26 cellular contexts compared by ENCODE assay signal in genomic region chr9:78150983-78151356, GRCh38.
DNase-seq lines count a peak whose midpoint lies in the region; ATAC-seq and TF ChIP-seq lines count a peak whose summit lies in the region.
"Had no signal": no experiment of that assay in that cellular context is flagged by ENCODE, and none has a peak within 500 bp of the region (broad histone marks: within the 10 kb centered on the region; RNA-seq: fewer than 3 reads in every experiment).

No MANE protein-coding gene starts in this region.

- H3K4me1 Mint-ChIP-seq in immature natural killer cell (peaks cover 21 to 25% of the 10 kb centered on the region in 2 donors), natural killer cell (peaks cover 19 to 20% of the 10 kb centered on the region in 2 donors), T-cell (no peaks in the 10 kb centered on the region)
- H3K4me1 Mint-ChIP-seq: CD14-positive monocyte; CD4-positive, alpha-beta memory T cell had no signal

- H3K23ac ChIP-seq in neuronal stem cell (ENCODE audit: low read depth, low read length, poor library complexity): no peak overlapping the region

- WGBS in neuronal stem cell (ENCODE audit: extremely low coverage in 2 of 2, insufficient read length in 2 of 2, insufficient replicate concordance in 1 of 2), 2 donors: no CpG with 5 or more reads among the region's 20 CpGs

- H3K4me3 Mint-ChIP-seq in immature natural killer cell: peak overlapping the region; percentile 50 to 79 (median 77)
- H3K4me3 Mint-ChIP-seq in natural killer cell: peak overlapping the region; percentile 68
- H3K4me3 Mint-ChIP-seq in T-cell: no peak overlapping the region
- H3K4me3 Mint-ChIP-seq: CD14-positive monocyte; CD4-positive, alpha-beta memory T cell; CD4-positive, CD25-positive, alpha-beta regulatory T cell had no signal

- H3K27ac Mint-ChIP-seq in immature natural killer cell (peak overlapping the region in 4 of 6 donors; percentile 35 to 70 (median 50)), natural killer cell (no peak overlapping the region), T-cell (no peak overlapping the region)
- H3K27ac Mint-ChIP-seq: CD14-positive monocyte; CD4-positive, alpha-beta memory T cell; CD4-positive, CD25-positive, alpha-beta regulatory T cell; CD8-positive, alpha-beta memory T cell had no signal

- TF ChIP-seq CTCF in natural killer cell (IDR thresholded peaks at IDR 0.05): no peak

- H3K36me3 Mint-ChIP-seq in immature natural killer cell: no peaks in the 10 kb centered on the region
- H3K36me3 Mint-ChIP-seq in natural killer cell: no peaks in the 10 kb centered on the region
- H3K36me3 Mint-ChIP-seq in T-cell: no peaks in the 10 kb centered on the region
- H3K36me3 Mint-ChIP-seq: CD14-positive monocyte had no signal

- H3K27me3 ChIP-seq in H7 (ENCODE audit: control insufficient read depth, insufficient read depth, low read length) (no peaks in the 10 kb centered on the region), neuronal stem cell (ENCODE audit: control insufficient read depth in 3 of 3, insufficient read depth in 3 of 3, low read depth in 1 of 3, low read length in 3 of 3) (no peaks in the 10 kb centered on the region)
- H3K27me3 ChIP-seq: BE2C, BLaER1 had no signal

- H2BK15ac ChIP-seq in neuronal stem cell (ENCODE audit: low read length): peak overlapping the region; percentile 90

- no peak overlapping the region for H4K8ac ChIP-seq in neuronal stem cell (ENCODE audit: low read depth, low read length)

- peak; percentile 6 for DNase-seq in H7
- DNase-seq in immature natural killer cell: no peak
- no peak for DNase-seq in natural killer cell
- no peak for DNase-seq in neuronal stem cell (ENCODE audit: low spot score)
- DNase-seq in SHP77 treated with DMSO at 0.1 percent for 48 hours (lab: John Stamatoyannopoulos, UW): no peak
- no peak for DNase-seq in T-cell
- no peak for DNase-seq in NAMALWA (ENCODE audit: low spot score)
- DNase-seq in UCSD-AML1 (lab: John Stamatoyannopoulos, UW; ENCODE audit: unreplicated experiment): no peak
- DNase-seq: 8988T; ACHN; BE2C; C1 segment of cervical spinal cord; CD4-positive, alpha-beta memory T cell; CD4-positive, CD25-positive, alpha-beta regulatory T cell; CD8-positive, alpha-beta memory T cell; COR-L47; DMS 273 treated with DMSO at 0.1 percent for 48 hours; DMS153; DMS53; DMS79; DND-41; EL; GDM1 had no signal

- H3K14ac ChIP-seq in neuronal stem cell (ENCODE audit: low read length): no peak overlapping the region

- POLR2A ChIA-PET in T-cell (lab: Charles Lee): no interaction called here

- peaks cover 0 to 2% of the 10 kb centered on the region in 2 donors for H3K9me3 ChIP-seq in neuronal stem cell (replicated peaks in 1 of 2; ENCODE audit: control insufficient read depth in 2 of 2, insufficient read depth in 1 of 2, low read depth in 1 of 2, low read length in 2 of 2)
- H3K9me3 ChIP-seq: BE2C had no signal

- no peak overlapping the region for H4K91ac ChIP-seq in neuronal stem cell (ENCODE audit: low read depth, low read length, poor library complexity)

- no peak overlapping the region for H3K4ac ChIP-seq in neuronal stem cell (ENCODE audit: low read length)

- H3K36me3 ChIP-seq in H7 (replicated peaks; ENCODE audit: control insufficient read depth, insufficient read depth, low read length) (no peaks in the 10 kb centered on the region), neuronal stem cell (replicated peaks in 1 of 2; ENCODE audit: control insufficient read depth in 2 of 2, insufficient read depth in 2 of 2, low read length in 2 of 2) (no peaks in the 10 kb centered on the region)
- H3K36me3 ChIP-seq: BE2C, BLaER1 had no signal

- no peak overlapping the region for H3K27ac ChIP-seq in neuronal stem cell (replicated peaks; ENCODE audit: low read length)
- H3K27ac ChIP-seq: BLaER1 had no signal

- H3K4me2 ChIP-seq in neuronal stem cell (ENCODE audit: insufficient read depth, low read length, poor library complexity, severe bottlenecking): no peak overlapping the region
- H3K4me2 ChIP-seq: BLaER1 had no signal

- peak overlapping the region; percentile 27 for H3K18ac ChIP-seq in neuronal stem cell (ENCODE audit: low read length)

- intact Hi-C loops in natural killer cell (cut with micrococcal nuclease): no loop called here

- ATAC-seq in natural killer cell (no peak), T-cell (replicated peaks in 1 of 4) (no peak)

- H3K9ac ChIP-seq in neuronal stem cell (ENCODE audit: low read depth, low read length, poor library complexity): no peak overlapping the region
- H3K9ac ChIP-seq: BLaER1 had no signal

- CTCF ChIA-PET in T-cell (lab: Charles Lee): no interaction called here

- no peak overlapping the region for H2AFZ ChIP-seq in neuronal stem cell (ENCODE audit: low read length)

- H3K4me1 ChIP-seq in neuronal stem cell (ENCODE audit: control insufficient read depth in 2 of 2, insufficient read depth in 1 of 2, low read depth in 1 of 2, low read length in 2 of 2): no peaks in the 10 kb centered on the region
- H3K4me1 ChIP-seq: BE2C had no signal

- peaks cover 0 to 10% (median 4%) of the 10 kb centered on the region in 3 donors for H3K27me3 Mint-ChIP-seq in immature natural killer cell (ENCODE audit: low read depth in 3 of 3)
- peaks cover 0 to 10% of the 10 kb centered on the region in 2 donors for H3K27me3 Mint-ChIP-seq in natural killer cell (ENCODE audit: low read depth in 2 of 2)
- no peaks in the 10 kb centered on the region for H3K27me3 Mint-ChIP-seq in T-cell

- H2AK5ac ChIP-seq in neuronal stem cell (ENCODE audit: low read depth, low read length): peak overlapping the region; percentile 36

- H3K4me3 ChIP-seq in H7 (ENCODE audit: insufficient read depth, low read depth, low read length): no peak overlapping the region
- H3K4me3 ChIP-seq in neuronal stem cell (ENCODE audit: low read length in 2 of 2): no peak overlapping the region
- H3K4me3 ChIP-seq: BLaER1, GM12878 had no signal

- no peak overlapping the region for H2BK12ac ChIP-seq in neuronal stem cell (ENCODE audit: low read length)

- peak overlapping the region; percentile 84 for H2BK5ac ChIP-seq in neuronal stem cell (ENCODE audit: low read length)

- H3K9me3 Mint-ChIP-seq in immature natural killer cell (peaks cover 0 to 2% (median 0%) of the 10 kb centered on the region in 6 donors), natural killer cell (no peaks in the 10 kb centered on the region), T-cell (peaks cover 0 to 4% (median 0%) of the 10 kb centered on the region in 3 donors)

- no peaks in the 10 kb centered on the region for H3K79me1 ChIP-seq in neuronal stem cell (ENCODE audit: low read depth, low read length)

- H2BK120ac ChIP-seq in neuronal stem cell (ENCODE audit: low read depth, low read length): no peak overlapping the region

Comparison
In these comparisons a context has a peak if more than half of its experiments do, and no peak if none do; other contexts are left out.
1. H3K27ac Mint-ChIP-seq: peak in immature natural killer cell (4 of 6); none in natural killer cell (0 of 2) and T-cell (0 of 2).
2. H3K4me3 Mint-ChIP-seq: peak in immature natural killer cell (5 of 5) and natural killer cell (single experiment); none in T-cell (0 of 3).